Comparison of ENCODE assay signal across 10 cellular contexts in genomic region chr3:57949779-57950618, GRCh38. TPM values are rescaled to one million over a fixed set of nuclear protein-coding genes. Genes with fewer than 3 reads are reported as not detected.
DNase-seq lines count a peak whose midpoint lies in the region; ATAC-seq and TF ChIP-seq lines count a peak whose summit lies in the region.
"Had no signal": no experiment of that assay in that cellular context is flagged by ENCODE, and none has a peak within 500 bp of the region (broad histone marks: within the 10 kb centered on the region; RNA-seq: fewer than 3 reads in every experiment).

No MANE protein-coding gene starts in this region.

- peak overlapping the region in 4 of 5 experiments; percentile 17 to 93 (median 56) for H3K27ac Mint-ChIP-seq in brain

- in situ Hi-C loops in HAP-1 (cut with MboI; ENCODE audit: low sequenced_read_pairs) = no loop called here

- DNase-seq in Right ventricle myocardium superior (no peak), Right ventricle myocardium inferior (ENCODE audit: missing footprints) (no peak), left colon (peak in 1 of 2 donors; percentile 19), NCI-H2029 treated with DMSO at 0.1 percent for 48 hours (lab: John Stamatoyannopoulos, UW) (no peak), dedifferentiated amniotic fluid mesenchymal stem cell (ENCODE audit: extremely low spot score) (no peak), HAP-1 (ENCODE audit: low spot score in 2 of 2) (no peak), NCI-H2227 (lab: John Stamatoyannopoulos, UW; ENCODE audit: unreplicated experiment) (no peak)
- DNase-seq: stimulated activated naive CD4-positive, alpha-beta T cell had no signal

- H3K9me3 ChIP-seq in HAP-1 = no peaks in the 10 kb centered on the region
- H3K9me3 ChIP-seq: BLaER1 treated with 17β-estradiol and CSF1 and Interleukin-3, amounts not matched to agents 10 nM and 100 nM had no signal

- no peak overlapping the region for H3K4me3 Mint-ChIP-seq in brain

- peaks cover 0 to 2% (median 0%) of the 10 kb centered on the region in 5 experiments for H3K9me3 Mint-ChIP-seq in brain

- ATAC-seq in Right ventricle myocardium superior (ENCODE audit: poor library complexity) = peak; percentile 31
- no peak for ATAC-seq in Right ventricle myocardium inferior
- ATAC-seq in left colon = peak; percentile 66

- H3K27me3 Mint-ChIP-seq in brain = no peaks in the 10 kb centered on the region

- peak in 1 of 2 experiments; percentile 22 for TF ChIP-seq CTCF in brain (conservative IDR thresholded peaks at IDR 0.05)

- intact Hi-C loops in Right ventricle myocardium superior (cut with DNase I) = no loop called here
- intact Hi-C loops in Right ventricle myocardium inferior (cut with DNase I) = loop anchor here (5.0 kb wide), 2 partner anchors 57 to 217 kb away; partner anchors contain the start of gene FLNB
- intact Hi-C loops in left colon (cut with DNase I, micrococcal nuclease) = no loop called here

- no peak overlapping the region for H3K4me3 ChIP-seq in HAP-1
- H3K4me3 ChIP-seq: BLaER1 treated with 17β-estradiol and CSF1 and Interleukin-3, amounts not matched to agents 10 nM and 100 nM had no signal

- H3K27me3 ChIP-seq in HAP-1 (ENCODE audit: low read depth) = no peaks in the 10 kb centered on the region
- H3K27me3 ChIP-seq: BLaER1 treated with 17β-estradiol and CSF1 and Interleukin-3, amounts not matched to agents 10 nM and 100 nM had no signal

- H3K4me1 ChIP-seq in HAP-1 = no peaks in the 10 kb centered on the region

- no peaks in the 10 kb centered on the region for H3K36me3 ChIP-seq in HAP-1 (replicated peaks)
- H3K36me3 ChIP-seq: BLaER1 treated with 17β-estradiol and CSF1 and Interleukin-3, amounts not matched to agents 10 nM and 100 nM had no signal

- no peaks in the 10 kb centered on the region for H3K36me3 Mint-ChIP-seq in brain

- peaks cover 56% of the 10 kb centered on the region for H3K4me1 Mint-ChIP-seq in brain

RNA-seq across cellular contexts. Expression of gene FLNB, which starts 58.2 kb away (rescaled TPM):
- total RNA-seq in Right ventricle myocardium superior (30.0 TPM), Right ventricle myocardium inferior (32.1 TPM), left colon (100 to 1,000 TPM; 410 to 585 TPM)
- polyA plus RNA-seq in brain (ENCODE audit: insufficient read depth, low read depth, low replicate concordance) = 27.6 TPM

Comparison
In these comparisons a context has a peak if more than half of its experiments do, and no peak if none do; other contexts are left out.
1. RNA of gene FLNB, which starts 58.2 kb away (total RNA-seq): 410 to 585 TPM in left colon; 32.1 TPM in Right ventricle myocardium inferior (single experiment) and 30.0 TPM in Right ventricle myocardium superior (single experiment); every median in the first group is over 10 times any median in the second.